ENCODE assay signal across 27 cellular contexts in the genomic region with DNA sequence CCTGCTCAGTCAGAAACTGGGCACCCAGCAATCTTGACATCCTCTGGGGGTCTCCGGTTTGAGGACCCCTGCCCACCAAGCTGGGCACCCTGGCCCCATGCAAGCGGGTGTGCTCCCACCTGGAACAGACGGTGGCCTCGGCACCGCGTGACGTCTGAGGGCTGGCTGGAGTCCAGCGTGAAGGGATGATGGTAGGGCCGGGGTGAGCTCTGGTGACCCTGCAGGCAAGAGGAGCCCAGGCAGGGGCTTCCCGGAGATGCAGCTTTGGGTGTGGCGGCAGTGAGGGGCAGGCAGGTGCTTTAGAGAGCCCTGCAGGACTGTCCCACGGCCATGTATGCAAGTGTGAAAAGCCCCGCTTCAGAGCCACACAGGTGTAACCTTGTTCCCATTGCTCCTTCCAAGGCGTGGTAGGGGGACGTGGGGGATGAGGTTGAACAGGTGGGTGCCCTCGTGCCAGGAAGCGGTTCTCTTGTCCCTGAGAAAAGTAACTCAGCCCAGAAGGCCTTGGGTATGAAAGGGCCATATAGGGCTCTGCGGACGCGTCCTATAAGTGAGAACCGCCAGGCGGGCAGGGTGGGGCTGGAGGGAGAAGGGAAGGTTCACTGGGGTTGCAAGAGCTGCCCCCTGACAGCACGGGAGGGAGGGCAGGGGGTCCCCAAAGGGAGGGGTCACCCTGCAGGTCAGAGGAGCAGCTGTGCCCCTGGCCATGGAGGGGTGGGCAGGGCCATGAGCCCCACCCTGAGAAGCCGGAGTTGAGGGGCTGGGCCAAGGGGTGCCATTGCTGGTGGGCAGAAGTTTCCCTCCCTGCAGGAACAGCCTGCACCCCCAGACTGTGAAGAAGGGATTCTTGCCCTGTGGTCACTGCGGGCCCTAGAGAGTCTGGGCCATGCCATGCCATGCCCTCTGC. TPM values are rescaled to one million over a fixed set of nuclear protein-coding genes. Genes with fewer than 3 reads are reported as not detected.
DNase-seq lines count a peak whose midpoint lies in the region; ATAC-seq, FAIRE-seq and TF ChIP-seq lines count a peak whose summit lies in the region.
"Had no signal": no experiment of that assay in that cellular context is flagged by ENCODE, and none has a peak within 500 bp of the region (broad histone marks: within the 10 kb centered on the region; RNA-seq: fewer than 3 reads in every experiment).

No MANE protein-coding gene starts in this region.

- no peak overlapping the region for H3K14ac ChIP-seq in neuronal stem cell (ENCODE audit: low read length)

- H3K23ac ChIP-seq in neuronal stem cell (ENCODE audit: low read depth, low read length, poor library complexity), result peak overlapping the region; percentile 92

- no peaks in the 10 kb centered on the region for H3K9me3 ChIP-seq in K562 (replicated peaks; ENCODE audit: control insufficient read depth, insufficient read depth, low read depth, low read length)
- peaks cover 0 to 4% of the 10 kb centered on the region in 2 donors for H3K9me3 ChIP-seq in neuronal stem cell (replicated peaks in 1 of 2; ENCODE audit: control insufficient read depth in 2 of 2, insufficient read depth in 1 of 2, low read depth in 1 of 2, low read length in 2 of 2)
- H3K9me3 ChIP-seq: esophagus muscularis mucosa, heart left ventricle, prostate gland, SJSA1, testis had no signal

- H2BK120ac ChIP-seq in neuronal stem cell (ENCODE audit: low read depth, low read length), result peak overlapping the region; percentile 72

- H3K18ac ChIP-seq in neuronal stem cell (ENCODE audit: low read length), result peak overlapping the region; percentile 57

- WGBS in K562 (ENCODE audit: insufficient coverage, low coverage, missing lambda C conversion rate), result 52% methylated on average over 23 of the region's 25 CpGs
- no CpG with 5 or more reads among the region's 25 CpGs for WGBS in neuronal stem cell (ENCODE audit: extremely low coverage in 2 of 2, insufficient read length in 2 of 2, insufficient replicate concordance in 1 of 2), 2 donors

- H3K79me1 ChIP-seq in neuronal stem cell (ENCODE audit: low read depth, low read length), result peaks cover 4% of the 10 kb centered on the region

- H4K91ac ChIP-seq in neuronal stem cell (ENCODE audit: low read depth, low read length, poor library complexity), result no peak overlapping the region

- ATAC-seq in K562, result peak; percentile 13; the same call in 2 of the 3 replicates
- ATAC-seq in GM18861 (IDR thresholded peaks at IDR 0.05; ENCODE audit: unreplicated experiment), result no peak
- ATAC-seq: foreskin keratinocyte; stimulated activated naive CD8-positive, alpha-beta T cell treated with anti-CD3 and anti-CD28 coated beads, Interleukin-15, Interleukin-2, amounts not matched to agents 100 U/mL and 50 U/mL, for 24 hours had no signal

- intact Hi-C loops in K562 (cut with micrococcal nuclease), result no loop called here

- no peak overlapping the region for H2BK12ac ChIP-seq in neuronal stem cell (ENCODE audit: low read length)

- in situ Hi-C loops in K562 (cut with MboI), result no loop called here

- TF ChIP-seq EP300 in K562 (IDR thresholded peaks at IDR 0.05; ENCODE audit: low read length), result no peak

- no peak overlapping the region for H4K8ac ChIP-seq in neuronal stem cell (ENCODE audit: low read depth, low read length)

- DNase-seq in RWPE1 (ENCODE audit: low spot score), result no peak
- no peak for DNase-seq in K562 (ENCODE audit: extremely low read depth in 1 of 4, low spot score in 3 of 4)
- no peak for DNase-seq in neuronal stem cell (ENCODE audit: low spot score)
- DNase-seq in GM19240 (ENCODE audit: insufficient read length, low spot score), result no peak
- DNase-seq: activated CD4-positive, alpha-beta T cell treated with anti-CD3 and anti-CD28 coated beads for 1 hour; activated gamma-delta T cell; activated naive CD8-positive, alpha-beta T cell treated with anti-CD3 and anti-CD28 coated beads, Interleukin-2, amount 10 ng/mL, durations not matched to agents 7 days and 5 days; activated T-cell treated with anti-CD3 and anti-CD28 coated beads, Interleukin-2, amount 50 U/mL, for 1 hour; C1 segment of cervical spinal cord; COR-L47; foreskin keratinocyte; left cardiac atrium; mesendoderm; NCI-H1105; NCI-H1930; NCI-H524 treated with DMSO at 0.1 percent for 48 hours; stimulated activated naive CD8-positive, alpha-beta T cell treated with anti-CD3 and anti-CD28 coated beads, Interleukin-15, Interleukin-2, amounts not matched to agents 100 U/mL and 50 U/mL, for 24 hours had no signal

- peaks cover 0 to 63% of the 10 kb centered on the region in 2 experiments; a peak in 2 of 5 replicates for H3K4me1 ChIP-seq in K562 (replicated peaks in 1 of 2; ENCODE audit: control insufficient read depth in 2 of 2, insufficient read depth in 2 of 2, low read length in 2 of 2)
- peaks cover 0 to 2% of the 10 kb centered on the region in 2 donors for H3K4me1 ChIP-seq in neuronal stem cell (ENCODE audit: control insufficient read depth in 2 of 2, insufficient read depth in 1 of 2, low read depth in 1 of 2, low read length in 2 of 2)
- H3K4me1 ChIP-seq: foreskin keratinocyte, heart left ventricle, prostate gland, SJSA1 had no signal

- H3K27ac ChIP-seq in RWPE1 (peak overlapping the region; percentile 48; the same call in 1 of the 2 replicates), K562 (ENCODE audit: extremely low read depth, low read depth, low read length) (no peak overlapping the region), neuronal stem cell (replicated peaks; ENCODE audit: low read length) (no peak overlapping the region)
- H3K27ac ChIP-seq: esophagus muscularis mucosa, foreskin keratinocyte, heart left ventricle, prostate gland, SJSA1 had no signal

- peaks cover 11% of the 10 kb centered on the region; the same call in 2 of the 3 replicates for H3K36me3 ChIP-seq in K562 (ENCODE audit: control insufficient read depth, insufficient read depth, low read length)
- H3K36me3 ChIP-seq in neuronal stem cell (replicated peaks in 1 of 2; ENCODE audit: control insufficient read depth in 2 of 2, insufficient read depth in 2 of 2, low read length in 2 of 2), result peaks cover 26 to 41% of the 10 kb centered on the region in 2 donors

- H2AFZ ChIP-seq in K562 (ENCODE audit: low read depth, low read length) (no peak overlapping the region), neuronal stem cell (ENCODE audit: low read length) (no peak overlapping the region)

- H3K4me2 ChIP-seq in K562 (ENCODE audit: insufficient read depth, low read length) (no peak overlapping the region), neuronal stem cell (ENCODE audit: insufficient read depth, low read length, poor library complexity, severe bottlenecking) (no peak overlapping the region)

- FAIRE-seq in K562 (lab: Jason Lieb, UNC), result no peak
- FAIRE-seq: astrocyte, G401.6, GM19239 had no signal

- H2AK5ac ChIP-seq in neuronal stem cell (ENCODE audit: low read depth, low read length), result no peak overlapping the region

- no peaks in the 10 kb centered on the region; a peak in 1 of 5 replicates for H3K27me3 ChIP-seq in K562 (ENCODE audit: control insufficient read depth in 2 of 2, insufficient read depth in 2 of 2, low read length in 2 of 2)
- H3K27me3 ChIP-seq in neuronal stem cell (ENCODE audit: control insufficient read depth in 3 of 3, insufficient read depth in 3 of 3, low read depth in 1 of 3, low read length in 3 of 3), result no peaks in the 10 kb centered on the region
- H3K27me3 ChIP-seq: esophagus muscularis mucosa, heart left ventricle, SJSA1, testis had no signal

- no TSS peak for BruUV-seq in K562 (replicated peaks; lab: Mats Ljungman, UMichigan)

- no peak for TF ChIP-seq RAD21 in K562 (CRISPR knock-in tag; conservative IDR thresholded peaks at IDR 0.05 in 1 of 2, IDR thresholded peaks at IDR 0.05 in 1 of 2)

- H3K4ac ChIP-seq in neuronal stem cell (ENCODE audit: low read length), result no peak overlapping the region

- H3K4me3 ChIP-seq in K562 (no peak overlapping the region), neuronal stem cell (ENCODE audit: low read length in 2 of 2) (no peak overlapping the region)
- H3K4me3 ChIP-seq: esophagus muscularis mucosa, heart left ventricle, prostate gland, SJSA1, testis had no signal

- no peak overlapping the region for H2BK5ac ChIP-seq in neuronal stem cell (ENCODE audit: low read length)

- POLR2A ChIA-PET in RWPE1 (lab: Yijun Ruan, JAX; ENCODE audit: low non-redundant PET) (no interaction called here), K562 (lab: Yijun Ruan, JAX) (interaction anchor here (0.6 kb wide), 1 partner anchor 72 kb away, joined by 3 read pairs; no protein-coding TSS in a partner anchor)

- H3K9ac ChIP-seq in K562 (ENCODE audit: insufficient read depth in 1 of 2, low read depth in 2 of 2, low read length in 2 of 2) (peak overlapping the region in 1 of 2 experiments; percentile 48; a peak in 1 of 4 replicates), neuronal stem cell (ENCODE audit: low read depth, low read length, poor library complexity) (no peak overlapping the region)

- H4K20me1 ChIP-seq in K562 (replicated peaks; ENCODE audit: control insufficient read depth, insufficient read depth, low read length), result peaks cover 3% of the 10 kb centered on the region; the same call in 1 of the 2 replicates

- no peaks in the 10 kb centered on the region for H3K79me2 ChIP-seq in K562 (ENCODE audit: control insufficient read depth, insufficient read depth, low read length)

- H3K9me1 ChIP-seq in K562 (ENCODE audit: control insufficient read depth, insufficient read depth, low read length), result no peaks in the 10 kb centered on the region

- CTCF ChIA-PET in RWPE1 (lab: Yijun Ruan, JAX) (interaction anchor here (0.7 kb wide), 1 partner anchor 27 kb away, joined by 5 read pairs; no protein-coding TSS in a partner anchor), K562 (lab: Yijun Ruan, JAX; ENCODE audit: low intra/inter-chr PET ratio) (no interaction called here)

- TF ChIP-seq POLR2A in K562 (conservative IDR thresholded peaks at IDR 0.05), result no peak

- TF ChIP-seq CTCF in RWPE1 (conservative IDR thresholded peaks at IDR 0.05; ENCODE audit: low read depth) (no peak), K562 (IDR thresholded peaks at IDR 0.05 in 2 of 3, conservative IDR thresholded peaks at IDR 0.05 in 1 of 3; ENCODE audit: insufficient read depth in 2 of 3, low read depth in 1 of 3, low read length in 3 of 3) (no peak)

- H2BK15ac ChIP-seq in neuronal stem cell (ENCODE audit: low read length), result no peak overlapping the region

RNA-seq across cellular contexts. Expression of gene RGS11, which starts 9.2 kb away (rescaled TPM):
- 0.07 TPM in 1 of 2 replicates, not detected in the other for total RNA-seq in K562 (2011; cell fraction: chromatin; rRNA removed; ENCODE audit: low replicate concordance)
- total RNA-seq in K562 (2011; cell fraction: nucleolus; rRNA removed), result not detected in 2 replicates
- total RNA-seq in K562 (2011; cell fraction: nucleoplasm; rRNA removed), result not detected in 2 replicates
- total RNA-seq in K562 (2014; rRNA removed) (not detected in 2 replicates), K562 (2014; rRNA removed; fragmentation: Illumina TruSeq; extraction: Trizol) (not detected in 2 replicates), K562 (2015; rRNA removed; fragmentation: Illumina TruSeq; extraction: Trizol) (not detected in 2 replicates), K562 (2021) (not detected in 2 replicates)
- polyA plus RNA-seq in K562 (2011; rRNA removed) (not detected in 2 replicates), K562 (2014; fragmentation: Illumina TruSeq; extraction: Trizol) (not detected in 2 replicates), K562 (2014; fragmentation: Nextera tagmentation; extraction: Ambion mirVana) (not detected), K562 (2014; rRNA removed) (not detected in 2 replicates)
- not detected in 2 replicates for polyA plus RNA-seq in K562 (2011; cell fraction: cytosol; rRNA removed)
- polyA plus RNA-seq in K562 (2011; cell fraction: nucleus; rRNA removed), result not detected in 2 replicates
- polyA plus RNA-seq in K562 (2012), result not detected in 2 replicates
- not detected in 2 replicates for polyA minus RNA-seq in K562 (2011; rRNA and poly(A)+ RNA removed)
- not detected in 2 replicates for polyA minus RNA-seq in K562 (2011; cell fraction: cytosol; rRNA and poly(A)+ RNA removed)
- polyA minus RNA-seq in K562 (2011; cell fraction: nucleus; rRNA and poly(A)+ RNA removed), result not detected in 2 replicates
- polyA plus RNA-seq in neuronal stem cell (2013, experiment 1 of 2), result 1.7 TPM
- 1.5 TPM for polyA plus RNA-seq in neuronal stem cell (2013, experiment 2 of 2)
- total RNA-seq: activated naive CD8-positive, alpha-beta T cell treated with anti-CD3 and anti-CD28 coated beads, Interleukin-2, amount 10 ng/mL, durations not matched to agents 7 days and 5 days; foreskin keratinocyte; SJSA1 had no signal

RNA-seq across cellular contexts. Expression of gene ARHGDIG, which starts 13.9 kb away (rescaled TPM):
- 2.2 and 9.2 TPM in 2 replicates for total RNA-seq in K562 (2011; cell fraction: chromatin; rRNA removed; ENCODE audit: low replicate concordance)
- total RNA-seq in K562 (2011; cell fraction: nucleolus; rRNA removed), result 6.4 and 8.8 TPM in 2 replicates
- total RNA-seq in K562 (2011; cell fraction: nucleoplasm; rRNA removed), result 4.1 and 5.6 TPM in 2 replicates
- total RNA-seq in K562 (2014; rRNA removed) (0.64 and 2.2 TPM in 2 replicates), K562 (2014; rRNA removed; fragmentation: Illumina TruSeq; extraction: Trizol) (0.36 and 0.41 TPM in 2 replicates), K562 (2015; rRNA removed; fragmentation: Illumina TruSeq; extraction: Trizol) (0.19 and 0.40 TPM in 2 replicates), K562 (2021) (0.69 and 1.6 TPM in 2 replicates)
- polyA plus RNA-seq in K562 (2011; rRNA removed) (2.0 and 2.5 TPM in 2 replicates), K562 (2014; fragmentation: Illumina TruSeq; extraction: Trizol) (0.37 and 0.84 TPM in 2 replicates), K562 (2014; fragmentation: Nextera tagmentation; extraction: Ambion mirVana) (not detected), K562 (2014; rRNA removed) (0.86 and 1.8 TPM in 2 replicates)
- 3.0 and 6.0 TPM in 2 replicates for polyA plus RNA-seq in K562 (2011; cell fraction: cytosol; rRNA removed)
- 9.6 and 15.6 TPM in 2 replicates for polyA plus RNA-seq in K562 (2011; cell fraction: nucleus; rRNA removed)
- 0.71 and 0.74 TPM in 2 replicates for polyA plus RNA-seq in K562 (2012)
- 0.18 and 0.46 TPM in 2 replicates for polyA minus RNA-seq in K562 (2011; rRNA and poly(A)+ RNA removed)
- polyA minus RNA-seq in K562 (2011; cell fraction: cytosol; rRNA and poly(A)+ RNA removed), result 0.95 and 1.5 TPM in 2 replicates
- 0.78 and 1.6 TPM in 2 replicates for polyA minus RNA-seq in K562 (2011; cell fraction: nucleus; rRNA and poly(A)+ RNA removed)
- 0.85 TPM for polyA plus RNA-seq in neuronal stem cell (2013, experiment 1 of 2)
- polyA plus RNA-seq in neuronal stem cell (2013, experiment 2 of 2), result 0.89 TPM
- total RNA-seq: activated naive CD8-positive, alpha-beta T cell treated with anti-CD3 and anti-CD28 coated beads, Interleukin-2, amount 10 ng/mL, durations not matched to agents 7 days and 5 days; foreskin keratinocyte; SJSA1; T-helper 1 cell treated with Interleukin-12 subunit alpha and Interleukin-12 subunit beta and Interleukin-4 antibody, amounts not matched to agents 30 ng/mL and 1 ng/mL, for 36 hours had no signal
- polyA plus RNA-seq: foreskin keratinocyte had no signal

RNA-seq across cellular contexts. Expression of gene PDIA2, which starts 16.5 kb away (rescaled TPM):
- total RNA-seq in K562 (2011; cell fraction: chromatin; rRNA removed; ENCODE audit: low replicate concordance), result 5.5 and 10.4 TPM in 2 replicates
- total RNA-seq in K562 (2011; cell fraction: nucleolus; rRNA removed), result 5.5 and 6.5 TPM in 2 replicates
- total RNA-seq in K562 (2011; cell fraction: nucleoplasm; rRNA removed), result 4.2 and 4.3 TPM in 2 replicates
- 0.20 and 0.23 TPM in 2 replicates for total RNA-seq in K562 (2014; rRNA removed)
- not detected in 2 replicates for total RNA-seq in K562 (2014; rRNA removed; fragmentation: Illumina TruSeq; extraction: Trizol)
- not detected in 2 replicates for total RNA-seq in K562 (2015; rRNA removed; fragmentation: Illumina TruSeq; extraction: Trizol)
- total RNA-seq in K562 (2021), result 0.58 and 0.67 TPM in 2 replicates
- polyA plus RNA-seq in K562 (2011; rRNA removed), result 0.92 and 1.0 TPM in 2 replicates
- 0.19 and 0.66 TPM in 2 replicates for polyA plus RNA-seq in K562 (2011; cell fraction: cytosol; rRNA removed)
- 9.1 and 13.2 TPM in 2 replicates for polyA plus RNA-seq in K562 (2011; cell fraction: nucleus; rRNA removed)
- polyA plus RNA-seq in K562 (2012), result 0.17 and 0.33 TPM in 2 replicates
- 0.13 and 0.19 TPM in 2 replicates for polyA plus RNA-seq in K562 (2014; fragmentation: Illumina TruSeq; extraction: Trizol)
- not detected for polyA plus RNA-seq in K562 (2014; fragmentation: Nextera tagmentation; extraction: Ambion mirVana)
- polyA plus RNA-seq in K562 (2014; rRNA removed), result 0.18 and 0.23 TPM in 2 replicates
- 0.15 TPM in 1 of 2 replicates, not detected in the other for polyA minus RNA-seq in K562 (2011; rRNA and poly(A)+ RNA removed)
- polyA minus RNA-seq in K562 (2011; cell fraction: cytosol; rRNA and poly(A)+ RNA removed), result not detected in 2 replicates
- 0.81 and 1.2 TPM in 2 replicates for polyA minus RNA-seq in K562 (2011; cell fraction: nucleus; rRNA and poly(A)+ RNA removed)
- polyA plus RNA-seq in neuronal stem cell (2013, experiment 1 of 2), result 0.43 TPM
- 0.42 TPM for polyA plus RNA-seq in neuronal stem cell (2013, experiment 2 of 2)
- total RNA-seq: SJSA1; T-helper 1 cell treated with Interleukin-12 subunit alpha and Interleukin-12 subunit beta and Interleukin-4 antibody, amounts not matched to agents 30 ng/mL and 1 ng/mL, for 36 hours had no signal

RNA-seq across cellular contexts. Expression of gene FAM234A, which starts 31.9 kb away (rescaled TPM):
- total RNA-seq in K562 (2011; cell fraction: chromatin; rRNA removed; ENCODE audit: low replicate concordance), result 46.9 and 106 TPM in 2 replicates
- 85.9 and 102 TPM in 2 replicates for total RNA-seq in K562 (2011; cell fraction: nucleolus; rRNA removed)
- total RNA-seq in K562 (2011; cell fraction: nucleoplasm; rRNA removed), result 71.8 and 74.9 TPM in 2 replicates
- total RNA-seq in K562 (2014; rRNA removed), result 19.5 and 19.6 TPM in 2 replicates
- 11.7 and 12.0 TPM in 2 replicates for total RNA-seq in K562 (2014; rRNA removed; fragmentation: Illumina TruSeq; extraction: Trizol)
- total RNA-seq in K562 (2015; rRNA removed; fragmentation: Illumina TruSeq; extraction: Trizol), result 15.0 and 15.3 TPM in 2 replicates
- total RNA-seq in K562 (2021), result 46.5 and 47.9 TPM in 2 replicates
- 14.7 and 27.7 TPM in 2 replicates for polyA plus RNA-seq in K562 (2011; rRNA removed)
- 19.6 and 35.6 TPM in 2 replicates for polyA plus RNA-seq in K562 (2011; cell fraction: cytosol; rRNA removed)
- 51.2 and 61.8 TPM in 2 replicates for polyA plus RNA-seq in K562 (2011; cell fraction: nucleus; rRNA removed)
- polyA plus RNA-seq in K562 (2012), result 72.8 and 78.0 TPM in 2 replicates
- 23.6 and 37.8 TPM in 2 replicates for polyA plus RNA-seq in K562 (2014; fragmentation: Illumina TruSeq; extraction: Trizol)
- 1 to 10 TPM; 1.0 to 1.6 TPM for polyA plus RNA-seq in K562 (2014; fragmentation: Nextera tagmentation; extraction: Ambion mirVana)
- 25.8 and 33.9 TPM in 2 replicates for polyA plus RNA-seq in K562 (2014; rRNA removed)
- polyA minus RNA-seq in K562 (2011; rRNA and poly(A)+ RNA removed), result 8.6 and 9.1 TPM in 2 replicates
- polyA minus RNA-seq in K562 (2011; cell fraction: cytosol; rRNA and poly(A)+ RNA removed), result 21.1 and 25.8 TPM in 2 replicates
- polyA minus RNA-seq in K562 (2011; cell fraction: nucleus; rRNA and poly(A)+ RNA removed), result 17.0 and 21.4 TPM in 2 replicates
- polyA plus RNA-seq in neuronal stem cell (2013, experiment 1 of 2), result 116 TPM
- 123 TPM for polyA plus RNA-seq in neuronal stem cell (2013, experiment 2 of 2)

RNA-seq across cellular contexts. Expression of gene LUC7L, which starts 37.3 kb away (rescaled TPM):
- 467 and 776 TPM in 2 replicates for total RNA-seq in K562 (2011; cell fraction: chromatin; rRNA removed; ENCODE audit: low replicate concordance)
- 285 and 302 TPM in 2 replicates for total RNA-seq in K562 (2011; cell fraction: nucleolus; rRNA removed)
- 502 and 604 TPM in 2 replicates for total RNA-seq in K562 (2011; cell fraction: nucleoplasm; rRNA removed)
- 78.8 and 80.9 TPM in 2 replicates for total RNA-seq in K562 (2014; rRNA removed)
- total RNA-seq in K562 (2014; rRNA removed; fragmentation: Illumina TruSeq; extraction: Trizol), result 42.2 and 52.6 TPM in 2 replicates
- 65.9 and 66.1 TPM in 2 replicates for total RNA-seq in K562 (2015; rRNA removed; fragmentation: Illumina TruSeq; extraction: Trizol)
- total RNA-seq in K562 (2021), result 73.7 and 75.8 TPM in 2 replicates
- polyA plus RNA-seq in K562 (2011; rRNA removed), result 59.5 and 73.0 TPM in 2 replicates
- 25.2 and 40.6 TPM in 2 replicates for polyA plus RNA-seq in K562 (2011; cell fraction: cytosol; rRNA removed)
- 326 and 402 TPM in 2 replicates for polyA plus RNA-seq in K562 (2011; cell fraction: nucleus; rRNA removed)
- 48.8 and 69.8 TPM in 2 replicates for polyA plus RNA-seq in K562 (2012)
- 40.1 and 40.7 TPM in 2 replicates for polyA plus RNA-seq in K562 (2014; fragmentation: Illumina TruSeq; extraction: Trizol)
- 1 to 10 TPM; 1.7 to 5.4 TPM for polyA plus RNA-seq in K562 (2014; fragmentation: Nextera tagmentation; extraction: Ambion mirVana)
- 93.3 and 106 TPM in 2 replicates for polyA plus RNA-seq in K562 (2014; rRNA removed)
- 45.7 and 59.3 TPM in 2 replicates for polyA minus RNA-seq in K562 (2011; rRNA and poly(A)+ RNA removed)
- 25.7 and 26.1 TPM in 2 replicates for polyA minus RNA-seq in K562 (2011; cell fraction: cytosol; rRNA and poly(A)+ RNA removed)
- 134 and 199 TPM in 2 replicates for polyA minus RNA-seq in K562 (2011; cell fraction: nucleus; rRNA and poly(A)+ RNA removed)
- 157 TPM for polyA plus RNA-seq in neuronal stem cell (2013, experiment 1 of 2)
- 156 TPM for polyA plus RNA-seq in neuronal stem cell (2013, experiment 2 of 2)
